ENCODE assay signal across 8 cellular contexts in the genomic region with DNA sequence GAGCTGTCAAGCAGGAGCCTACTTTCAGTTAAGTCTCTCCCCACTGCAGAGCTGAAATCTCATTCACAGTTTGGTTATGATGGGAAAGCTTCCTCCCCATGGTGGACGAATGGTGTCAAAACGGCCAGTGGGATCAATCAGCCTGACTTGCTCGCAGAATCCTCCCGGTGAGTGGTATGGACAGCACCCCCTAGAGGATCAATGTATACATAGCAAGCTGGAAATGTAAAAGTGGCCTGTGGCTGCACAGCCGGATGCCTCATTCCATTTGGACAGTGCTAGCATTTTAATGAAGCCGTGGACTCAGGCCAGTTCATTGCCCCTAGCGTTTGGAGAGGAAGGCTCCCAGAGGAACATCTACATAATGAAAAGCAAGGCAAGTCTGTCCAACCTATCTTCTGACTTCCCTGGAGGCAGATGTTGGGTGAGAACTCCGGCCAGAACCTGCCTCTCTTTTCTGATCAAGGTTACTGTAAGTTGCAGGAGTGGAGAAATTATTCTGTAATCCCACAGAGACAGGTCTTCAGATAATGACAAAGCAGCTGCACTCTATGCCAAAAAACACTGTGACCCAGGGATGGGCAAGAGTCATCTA.
DNase-seq lines count a peak whose midpoint lies in the region; ATAC-seq and TF ChIP-seq lines count a peak whose summit lies in the region.

No MANE protein-coding gene starts in this region.

- H3K27me3 ChIP-seq in DOHH2 (ENCODE audit: control insufficient read depth, low read length) = no peaks in the 10 kb centered on the region

- no peaks in the 10 kb centered on the region for H3F3A ChIP-seq in DOHH2 (ENCODE audit: control insufficient read depth, insufficient read depth)

- intact Hi-C loops in left ventricle myocardium superior (cut with micrococcal nuclease) = no loop called here

- no peak overlapping the region for H3K27ac Mint-ChIP-seq in T-helper 17 cell

- no peak overlapping the region for H3K4me3 Mint-ChIP-seq in T-helper 17 cell

- H4K20me1 ChIP-seq in DOHH2 (ENCODE audit: control insufficient read depth, insufficient read depth, low read depth, low read length) = no peaks in the 10 kb centered on the region

- DNase-seq in T-helper 17 cell (no peak), left ventricle myocardium superior (no peak), OCI-M2 (lab: John Stamatoyannopoulos, UW; ENCODE audit: unreplicated experiment) (no peak)

- peaks cover 24% of the 10 kb centered on the region for H3K27me3 Mint-ChIP-seq in T-helper 17 cell

- H3K79me2 ChIP-seq in DOHH2 (ENCODE audit: control insufficient read depth, low read length) = no peaks in the 10 kb centered on the region

- no peaks in the 10 kb centered on the region for H3K36me3 Mint-ChIP-seq in T-helper 17 cell (ENCODE audit: low read depth)

- peak; percentile 64 for TF ChIP-seq CTCF in DOHH2 (IDR thresholded peaks at IDR 0.05; ENCODE audit: low read depth, low read length, poor library complexity, severe bottlenecking)

- no peak overlapping the region for H3K4me2 ChIP-seq in DOHH2 (ENCODE audit: low read length)

- no peaks in the 10 kb centered on the region for H3K36me3 ChIP-seq in DOHH2 (ENCODE audit: control insufficient read depth, low read length)

- H3K27ac ChIP-seq in DOHH2 (ENCODE audit: low read depth, low read length) = no peak overlapping the region

- H3K9me3 ChIP-seq in DOHH2 (ENCODE audit: control insufficient read depth, insufficient read depth, low read length) (no peaks in the 10 kb centered on the region), T-helper 17 cell (ENCODE audit: control insufficient read depth, low read length, poor library complexity, severe bottlenecking) (no peaks in the 10 kb centered on the region)

- no peaks in the 10 kb centered on the region for H3K4me1 ChIP-seq in DOHH2 (ENCODE audit: control insufficient read depth, low read length)

- peaks cover 4% of the 10 kb centered on the region for H3K4me1 Mint-ChIP-seq in T-helper 17 cell

- ATAC-seq in HG03439 (IDR thresholded peaks at IDR 0.05; ENCODE audit: unreplicated experiment) = peak; percentile 49
- ATAC-seq in T-helper 17 cell = peak; percentile 30
- peak; percentile 56 for ATAC-seq in left ventricle myocardium superior
- ATAC-seq in GM18858 (IDR thresholded peaks at IDR 0.05; ENCODE audit: unreplicated experiment) = no peak
- no peak for ATAC-seq in GM21786 (IDR thresholded peaks at IDR 0.05; ENCODE audit: unreplicated experiment)
- ATAC-seq in GM21723 (IDR thresholded peaks at IDR 0.05; ENCODE audit: unreplicated experiment) = no peak

- no peaks in the 10 kb centered on the region for H3K9me2 ChIP-seq in DOHH2 (replicated peaks; ENCODE audit: control insufficient read depth, low read length)

- H3K4me3 ChIP-seq in DOHH2 (ENCODE audit: low read length) = no peak overlapping the region

Comparison
In these comparisons a context has a peak if more than half of its experiments do, and no peak if none do; other contexts are left out.
1. ATAC-seq: peak in HG03439 (single experiment), T-helper 17 cell (single experiment) and left ventricle myocardium superior (single experiment); none in GM18858 (single experiment), GM21786 (single experiment) and GM21723 (single experiment).